Comparison of ENCODE assay signal across 28 cellular contexts in the genomic region with DNA sequence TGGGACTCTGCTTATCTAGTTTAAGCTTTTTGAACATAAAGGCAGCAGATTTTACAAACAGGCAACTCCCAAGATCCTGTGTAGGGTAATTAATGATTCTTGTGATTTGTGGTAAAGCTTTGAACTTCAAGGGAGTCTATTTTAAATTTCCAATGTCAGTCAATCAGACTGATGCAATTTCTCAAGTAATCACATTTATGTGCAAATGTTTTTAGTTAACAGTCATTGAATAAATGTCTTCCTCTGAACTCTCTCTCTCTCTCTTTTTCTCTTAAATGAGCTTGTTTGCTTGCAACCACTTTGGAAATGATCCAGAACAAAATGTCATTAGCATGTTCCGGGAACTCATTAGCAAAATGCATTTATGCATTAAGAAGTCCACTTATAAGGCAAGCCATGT. TPM values are rescaled to one million over a fixed set of nuclear protein-coding genes. Genes with fewer than 3 reads are reported as not detected.
"Had no signal": no experiment of that assay in that cellular context is flagged by ENCODE, and none has a peak within 500 bp of the region (broad histone marks: within the 10 kb centered on the region; RNA-seq: fewer than 3 reads in every experiment).

No MANE protein-coding gene starts in this region.

- H3K36me3 Mint-ChIP-seq: activated naive CD8-positive, alpha-beta T cell; naive thymus-derived CD4-positive, alpha-beta T cell; stimulated activated naive B cell treated with anti-CD40 and anti-IgM and Interleukin-4, amounts not matched to agents 10 μg/mL and 1 μg/mL and 100 μg/mL, for 72 hours had no signal

- H3K4me3 ChIP-seq: adrenal gland, ascending aorta, lung had no signal

- H3K9me3 Mint-ChIP-seq: activated T-cell treated with anti-CD3 and anti-CD28 coated beads, Interleukin-2, amount 50 U/mL, for 4 hours; activated T-helper 2 cell treated with anti-CD3 and anti-CD28 coated beads, Interferon-gamma antibody, Interleukin-2, Interleukin-4, amounts not matched to agents 10 μg/mL and 5 μg/mL and 100 μg/mL, durations not matched to agents 14 hours and 24 hours and 36 hours; neural crest cell; stimulated activated naive B cell treated with anti-CD40 and anti-IgM and Interleukin-4, amounts not matched to agents 10 μg/mL and 1 μg/mL and 100 μg/mL, for 72 hours had no signal

- H3K27ac ChIP-seq: adrenal gland, ascending aorta, foreskin keratinocyte had no signal

- H3K27me3 ChIP-seq: adrenal gland, ascending aorta, foreskin keratinocyte had no signal

- H3K27ac Mint-ChIP-seq: activated naive CD8-positive, alpha-beta T cell; activated T-helper 2 cell treated with anti-CD3 and anti-CD28 coated beads, Interferon-gamma antibody, Interleukin-2, Interleukin-4, amounts not matched to agents 10 μg/mL and 5 μg/mL and 100 μg/mL, durations not matched to agents 14 hours and 24 hours and 36 hours; naive thymus-derived CD4-positive, alpha-beta T cell; stimulated activated naive B cell treated with anti-CD40 and anti-IgM and Interleukin-4, amounts not matched to agents 10 μg/mL and 1 μg/mL and 100 μg/mL, for 72 hours had no signal

- H3K36me3 ChIP-seq: adrenal gland, ascending aorta had no signal

- H3K4me1 ChIP-seq: adrenal gland, ascending aorta, foreskin keratinocyte had no signal

- H3K4me1 Mint-ChIP-seq: naive thymus-derived CD4-positive, alpha-beta T cell; neural crest cell; stimulated activated naive B cell treated with anti-CD40 and anti-IgM and Interleukin-4, amounts not matched to agents 10 μg/mL and 1 μg/mL and 100 μg/mL, for 72 hours had no signal

- H3K4me3 Mint-ChIP-seq: activated naive CD8-positive, alpha-beta T cell; activated T-cell treated with anti-CD3 and anti-CD28 coated beads, Interleukin-2, amount 50 U/mL, for 4 hours; naive thymus-derived CD4-positive, alpha-beta T cell; neural crest cell; stimulated activated naive B cell treated with anti-CD40 and anti-IgM and Interleukin-4, amounts not matched to agents 10 μg/mL and 1 μg/mL and 100 μg/mL, for 72 hours had no signal

- ATAC-seq: activated T-cell treated with anti-CD3 and anti-CD28 coated beads, Interleukin-2, amount 50 U/mL, for 4 hours; foreskin keratinocyte; left lobe of liver; naive thymus-derived CD4-positive, alpha-beta T cell; stimulated activated naive B cell treated with anti-CD40 and anti-IgM and Interleukin-4, amounts not matched to agents 10 μg/mL and 1 μg/mL and 100 μg/mL, for 72 hours had no signal

- DNase-seq: activated CD4-positive, alpha-beta T cell treated with anti-CD3 and anti-CD28 coated beads for 4 hours; activated CD4-positive, alpha-beta T cell treated with anti-CD3 and anti-CD28 coated beads, Interleukin-2, amount 50 U/mL, for 48 hours; activated CD4-positive, CD25-positive, alpha-beta regulatory T cell; activated CD8-positive, alpha-beta memory T cell treated with anti-CD3 and anti-CD28 coated beads, Interleukin-2, amount 50 U/mL, for 48 hours; activated naive CD4-positive, alpha-beta T cell; activated T-cell treated with anti-CD3 and anti-CD28 coated beads, Interleukin-2, amount 50 U/mL, for 4 hours; adrenal gland; central memory CD4-positive, alpha-beta T cell; dermis blood vessel endothelial cell; effector memory CD4-positive, alpha-beta T cell; foreskin keratinocyte; naive thymus-derived CD4-positive, alpha-beta T cell; stimulated activated CD4-positive, alpha-beta T cell treated with anti-CD3 and anti-CD28 coated beads, Interleukin-2, amount 100 ng/mL, for 48 hours; stimulated activated CD8-positive, alpha-beta memory T cell treated with anti-CD3 and anti-CD28 coated beads, Interleukin-4, amount 100 ng/mL, for 48 hours; stimulated activated naive B cell treated with anti-CD40 and anti-IgM and Interleukin-4, amounts not matched to agents 10 μg/mL and 1 μg/mL and 100 μg/mL, for 72 hours; trophoblast cell had no signal

RNA-seq across cellular contexts. Expression of gene NYAP2, which starts 31.9 kb away (rescaled TPM):
- total RNA-seq: activated CD8-positive, alpha-beta memory T cell treated with anti-CD3 and anti-CD28 coated beads for 36 hours; activated T-helper 2 cell treated with anti-CD3 and anti-CD28 coated beads, Interferon-gamma antibody, Interleukin-2, Interleukin-4, amounts not matched to agents 10 μg/mL and 5 μg/mL and 100 μg/mL, durations not matched to agents 14 hours and 24 hours and 36 hours; ascending aorta; dermis blood vessel endothelial cell; foreskin keratinocyte; glomerular endothelial cell; kidney epithelial cell; left lobe of liver; mesenteric fat pad; omental fat pad; posterior vena cava had no signal
- polyA plus RNA-seq: foreskin keratinocyte; naive thymus-derived CD4-positive, alpha-beta T cell had no signal
